Comparison of ENCODE assay signal across 25 cellular contexts in genomic region chr4:14596437-14596836, GRCh38.
"Had no signal": no experiment of that assay in that cellular context is flagged by ENCODE, and none has a peak within 500 bp of the region (broad histone marks: within the 10 kb centered on the region; RNA-seq: fewer than 3 reads in every experiment).

No MANE protein-coding gene starts in this region.

- H3K4me3 ChIP-seq: esophagus squamous epithelium, gastroesophageal sphincter had no signal

- H3K27me3 ChIP-seq: brain microvascular endothelial cell, esophagus squamous epithelium, gastroesophageal sphincter had no signal

- DNase-seq: activated B cell treated with CpG ODN at 0.5 μM for 24 hours; activated CD4-positive, alpha-beta T cell treated with anti-CD3 and anti-CD28 coated beads for 48 hours; activated CD4-positive, alpha-beta T cell treated with anti-CD3 and anti-CD28 coated beads, Interleukin-2, amount 50 U/mL, for 1 hour; activated CD4-positive, alpha-beta T cell treated with anti-CD3 and anti-CD28 coated beads, Interleukin-2, amount 50 U/mL, for 48 hours; activated CD8-positive, alpha-beta memory T cell treated with anti-CD3 and anti-CD28 coated beads for 24 hours; activated CD8-positive, alpha-beta T cell treated with anti-CD3 and anti-CD28 coated beads for 36 hours; activated effector memory CD4-positive, alpha-beta T cell treated with Interleukin-2 at 50 U/mL for 16 hours; activated gamma-delta T cell treated with Interleukin-2 at 50 U/mL for 16 hours; activated naive CD4-positive, alpha-beta T cell treated with anti-CD3 and anti-CD28 coated beads, Interleukin-2, amount 50 U/mL, for 16 hours; activated naive CD4-positive, alpha-beta T cell treated with Interleukin-2 at 50 U/mL for 16 hours; activated T-cell treated with anti-CD3 and anti-CD28 coated beads, Interleukin-2, amount 50 U/mL, for 4 hours; amniotic stem cell; anterior cingulate cortex; brain microvascular endothelial cell; cortex of kidney; effector CD8-positive, alpha-beta T cell; esophagus squamous epithelium; foreskin melanocyte; T-cell; T1000; WERI-Rb-1 had no signal

- ATAC-seq: activated CD4-positive, CD25-positive, alpha-beta regulatory T cell treated with anti-CD3 and anti-CD28 coated beads, Interleukin-2, amount 50 U/mL, for 24 hours; activated CD8-positive, alpha-beta T cell treated with anti-CD3 and anti-CD28 coated beads for 36 hours; activated T-cell treated with anti-CD3 and anti-CD28 coated beads, Interleukin-2, amount 50 U/mL, for 4 hours; activated T-helper 17 cell treated with anti-CD3 and anti-CD28 coated beads, Interleukin-2, amount 50 U/mL, for 72 hours; gastroesophageal sphincter; T-cell had no signal

- H3K27ac ChIP-seq: brain microvascular endothelial cell, epithelial cell of prostate, esophagus squamous epithelium, gastroesophageal sphincter, WERI-Rb-1 had no signal

- H3K4me1 ChIP-seq: esophagus squamous epithelium, gastroesophageal sphincter had no signal

- H3K9me3 ChIP-seq: esophagus squamous epithelium, gastroesophageal sphincter had no signal

- H3K36me3 ChIP-seq: brain microvascular endothelial cell, esophagus squamous epithelium, gastroesophageal sphincter, WERI-Rb-1 had no signal
